Comparison of ENCODE assay signal across 1 cellular context in genomic region chr11:122877732-122878131, GRCh38.
TF ChIP-seq lines count a peak whose summit lies in the region.

No MANE protein-coding gene starts in this region.

TF ChIP-seq in GM12878, 131 proteins besides CTCF, POLR2A, EP300 and RAD21:
- TF ChIP-seq RAD51 (IDR thresholded peaks at IDR 0.05), result peak; percentile 61
- TF ChIP-seq CREM (IDR thresholded peaks at IDR 0.05; ENCODE audit: low read depth), result no peak
- no peak for TF ChIP-seq ZBTB11 (CRISPR knock-in tag; IDR thresholded peaks at IDR 0.05)
- no peak for TF ChIP-seq GABPA (IDR thresholded peaks at IDR 0.05; ENCODE audit: low read depth)
- peak; percentile 52 for TF ChIP-seq RELB (IDR thresholded peaks at IDR 0.05; ENCODE audit: low read depth)
- no peak for TF ChIP-seq IKZF1 (conservative IDR thresholded peaks at IDR 0.05)
- no peak for TF ChIP-seq SREBF1 (IDR thresholded peaks at IDR 0.05; ENCODE audit: low read length)
- no peak for TF ChIP-seq E2F8 (IDR thresholded peaks at IDR 0.05; ENCODE audit: low read depth, partially characterized antibody)
- TF ChIP-seq BHLHE40 (IDR thresholded peaks at IDR 0.05; ENCODE audit: borderline replicate concordance in 1 of 2, low read depth in 2 of 2, low read length in 1 of 2), result peak in 1 of 2 experiments; percentile 16; a peak in 1 of 4 replicates
- TF ChIP-seq ZNF687 (IDR thresholded peaks at IDR 0.05), result 0 out of 2 replicates have a peak, but pooled peaks have one; percentile 39
- TF ChIP-seq NFYA (IDR thresholded peaks at IDR 0.05; ENCODE audit: borderline replicate concordance, low read depth, low read length), result no peak
- no peak for TF ChIP-seq RELA (IDR thresholded peaks at IDR 0.05; ENCODE audit: borderline replicate concordance, partially characterized antibody)
- TF ChIP-seq NR2F1 (conservative IDR thresholded peaks at IDR 0.05), result no peak
